1 cellular context compared by ENCODE assay signal in the genomic region with DNA sequence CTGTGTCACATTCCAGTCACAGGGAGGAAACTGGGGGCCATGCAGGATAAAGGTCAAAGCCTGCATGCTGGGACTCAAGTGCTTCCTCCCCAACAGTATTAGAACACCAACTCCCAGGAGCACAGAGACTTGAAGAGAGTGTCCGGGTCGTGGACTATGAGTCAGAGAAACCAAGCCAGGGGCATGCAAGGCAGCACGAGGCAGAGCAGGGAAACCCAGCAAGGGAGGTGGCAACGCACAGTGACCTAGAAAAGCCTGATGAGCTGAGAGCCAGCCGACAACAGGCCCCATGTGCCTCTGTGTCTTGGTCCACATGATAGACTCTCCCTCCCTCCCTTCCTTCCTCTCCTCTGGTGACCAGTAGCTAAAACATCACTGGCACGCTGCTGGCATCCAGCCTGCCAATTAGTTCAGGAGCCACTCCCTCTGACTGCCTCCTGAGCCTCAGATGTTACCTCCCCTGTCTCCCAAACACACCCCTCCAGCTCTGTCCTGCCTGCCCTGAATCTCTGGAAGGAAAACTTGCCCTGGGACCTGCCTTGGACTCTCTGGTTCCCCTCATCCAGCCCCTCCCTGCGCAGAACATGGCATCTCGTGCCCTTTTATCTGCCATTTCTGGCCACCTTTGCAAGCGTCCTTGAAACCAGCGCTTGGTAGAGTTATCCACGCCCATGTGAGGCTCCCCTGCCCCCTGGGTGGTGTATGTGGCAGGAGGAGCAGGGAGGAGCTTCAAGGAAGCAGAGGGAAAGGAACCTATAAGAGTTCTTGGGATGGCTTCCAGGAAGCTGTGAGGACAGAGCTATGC.
TF ChIP-seq lines count a peak whose summit lies in the region.

No MANE protein-coding gene starts in this region.

TF ChIP-seq in endothelial cell of umbilical vein, 7 proteins besides CTCF, POLR2A, EP300 and RAD21:
- TF ChIP-seq FOS (IDR thresholded peaks at IDR 0.05; ENCODE audit: borderline replicate concordance, insufficient read depth, low read length): peak; percentile 21
- TF ChIP-seq POLR2AphosphoS5 (IDR thresholded peaks at IDR 0.05; ENCODE audit: insufficient read depth, low read depth, low read length): no peak
